28 cellular contexts compared by ENCODE assay signal in the genomic region with DNA sequence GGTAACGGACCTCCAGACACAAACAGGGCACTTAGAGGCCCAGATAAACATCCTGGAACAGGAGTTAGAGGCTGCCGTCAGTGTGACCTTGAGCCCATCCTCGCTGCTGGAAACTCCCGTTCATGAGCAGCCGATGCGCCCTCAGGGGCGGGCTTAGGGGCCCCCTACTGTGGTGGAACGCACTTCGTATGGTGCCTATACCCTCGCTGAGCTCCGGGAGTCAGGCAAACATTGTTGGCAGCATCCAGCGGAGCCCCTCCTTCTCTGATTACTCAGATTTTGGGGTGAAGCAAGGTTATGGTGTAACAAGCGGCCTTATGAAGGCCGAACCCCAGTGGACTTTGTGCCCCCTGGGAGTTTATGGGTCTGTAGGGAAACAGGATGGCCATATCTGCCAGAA.
"Had no signal": no experiment of that assay in that cellular context is flagged by ENCODE, and none has a peak within 500 bp of the region (broad histone marks: within the 10 kb centered on the region; RNA-seq: fewer than 3 reads in every experiment).

No MANE protein-coding gene starts in this region.

- H3K4me3 ChIP-seq: pancreas, psoas muscle, skin epidermis, stomach, thoracic aorta, thyroid gland, tibial nerve, upper lobe of left lung, uterus had no signal

- H3K4me3 Mint-ChIP-seq: naive B cell; naive thymus-derived CD8-positive, alpha-beta T cell; natural killer cell treated with Interleukin-12 subunit alpha and Interleukin-12 subunit beta and Interleukin-15 and Interleukin-18, amount 100 ng/mL, for 72 hours; nephron progenitor cell; neural crest cell; stimulated activated naive B cell treated with anti-CD40 and anti-IgM and Interleukin-4, amounts not matched to agents 10 μg/mL and 1 μg/mL and 100 μg/mL, for 72 hours; stimulated activated naive CD8-positive, alpha-beta T cell treated with anti-CD3 and anti-CD28 coated beads, Interleukin-15, Interleukin-2, amounts not matched to agents 100 ng/mL and 50 ng/mL, for 24 hours had no signal

- H3K4me1 Mint-ChIP-seq: naive B cell; naive thymus-derived CD8-positive, alpha-beta T cell; nephron progenitor cell; stimulated activated naive B cell treated with anti-CD40 and anti-IgM and Interleukin-4, amounts not matched to agents 10 μg/mL and 1 μg/mL and 100 μg/mL, for 72 hours had no signal

- H3K36me3 ChIP-seq: neutrophil, pancreas, stomach, thoracic aorta, thyroid gland, tibial nerve, upper lobe of left lung, uterus had no signal

- H3K27ac Mint-ChIP-seq: naive B cell; naive thymus-derived CD8-positive, alpha-beta T cell; natural killer cell treated with Interleukin-12 subunit alpha and Interleukin-12 subunit beta and Interleukin-15 and Interleukin-18, amount 100 ng/mL, for 72 hours; nephron progenitor cell; progenitor cell of endocrine pancreas; stimulated activated naive B cell treated with anti-CD40 and anti-IgM and Interleukin-4, amounts not matched to agents 10 μg/mL and 1 μg/mL and 100 μg/mL, for 72 hours; stimulated activated naive CD8-positive, alpha-beta T cell treated with anti-CD3 and anti-CD28 coated beads, Interleukin-15, Interleukin-2, amounts not matched to agents 100 ng/mL and 50 ng/mL, for 24 hours had no signal

- H3K27me3 ChIP-seq: neutrophil, pancreas, stomach, thyroid gland, tibial nerve, upper lobe of left lung, uterus had no signal

- H3K27me3 Mint-ChIP-seq: naive B cell; naive thymus-derived CD8-positive, alpha-beta T cell; natural killer cell treated with Interleukin-12 subunit alpha and Interleukin-12 subunit beta and Interleukin-15 and Interleukin-18, amount 100 ng/mL, for 72 hours; progenitor cell of endocrine pancreas; stimulated activated naive B cell treated with anti-CD40 and anti-IgM and Interleukin-4, amounts not matched to agents 10 μg/mL and 1 μg/mL and 100 μg/mL, for 72 hours; stimulated activated naive CD8-positive, alpha-beta T cell treated with anti-CD3 and anti-CD28 coated beads, Interleukin-15, Interleukin-2, amounts not matched to agents 100 ng/mL and 50 ng/mL, for 24 hours had no signal

- ATAC-seq: naive thymus-derived CD8-positive, alpha-beta T cell; natural killer cell treated with Interleukin-12 subunit alpha and Interleukin-12 subunit beta and Interleukin-15 and Interleukin-18, amount 100 ng/mL, for 72 hours; pancreas; psoas muscle; right cardiac atrium; sciatic nerve; stimulated activated naive B cell treated with anti-CD40 and anti-IgM and Interleukin-4, amounts not matched to agents 10 μg/mL and 1 μg/mL and 100 μg/mL, for 72 hours had no signal

- H3K27ac ChIP-seq: neutrophil, pancreas, psoas muscle, skin epidermis, stomach, thoracic aorta, thyroid gland, tibial nerve, upper lobe of left lung, uterus had no signal

- H3K36me3 Mint-ChIP-seq: natural killer cell treated with Interleukin-12 subunit alpha and Interleukin-12 subunit beta and Interleukin-15 and Interleukin-18, amount 100 ng/mL, for 72 hours; stimulated activated naive B cell treated with anti-CD40 and anti-IgM and Interleukin-4, amounts not matched to agents 10 μg/mL and 1 μg/mL and 100 μg/mL, for 72 hours had no signal

- H3K9me3 ChIP-seq: neutrophil, pancreas, psoas muscle, thoracic aorta, thyroid gland, uterus had no signal

- DNase-seq: naive B cell; nephron progenitor cell; nucleus accumbens; psoas muscle; right cardiac atrium; stimulated activated CD4-positive, alpha-beta T cell treated with anti-CD3 and anti-CD28 coated beads, Interleukin-12 subunit alpha, Interleukin-12 subunit beta, amount 100 ng/mL, for 4 hours; stimulated activated CD4-positive, alpha-beta T cell treated with anti-CD3 and anti-CD28 coated beads, Interleukin-1b, Interleukin-23, amount 100 ng/mL, for 48 hours; stimulated activated CD4-positive, alpha-beta T cell treated with anti-CD3 and anti-CD28 coated beads, Interleukin-4, amount 100 ng/mL, for 1 hour; stimulated activated CD4-positive, alpha-beta T cell treated with anti-CD3 and anti-CD28 coated beads, Interleukin-4, amount 100 ng/mL, for 4 hours; stimulated activated CD8-positive, alpha-beta memory T cell treated with anti-CD3 and anti-CD28 coated beads, Interleukin-4, amount 100 ng/mL, for 48 hours; stimulated activated naive B cell treated with anti-CD40 and anti-IgM and Interleukin-4, amounts not matched to agents 10 μg/mL and 1 μg/mL and 100 μg/mL, for 72 hours; stimulated activated naive CD4-positive, alpha-beta T cell treated with Interleukin-2 at 50 U/mL for 16 hours; stomach; thyroid gland; trophoblast cell; uterus had no signal

- H3K4me1 ChIP-seq: psoas muscle, tibial nerve, upper lobe of left lung, uterus had no signal
